ENCODE assay signal across 1 cellular context in genomic region chr10:71964669-71965515, GRCh38.
A peak's percentile ranks its signal among the peaks of the same experiment; 100 is the strongest.
TF ChIP-seq lines count a peak whose summit lies in the region.

No MANE protein-coding gene starts in this region.

TF ChIP-seq in HepG2, 621 proteins besides CTCF, POLR2A, EP300 and RAD21 (continued from another document and continues in another):
- TF ChIP-seq REXO4 (CRISPR knock-in tag; IDR thresholded peaks at IDR 0.05; ENCODE audit: borderline replicate concordance) (no peak), HMGA1 (CRISPR knock-in tag; conservative IDR thresholded peaks at IDR 0.05) (no peak), TEF (CRISPR knock-in tag; IDR thresholded peaks at IDR 0.05) (no peak), ZNF362 (CRISPR knock-in tag; IDR thresholded peaks at IDR 0.05; ENCODE audit: borderline replicate concordance) (0 out of 2 replicates have a peak, but pooled peaks have one; percentile 9), BRF2 (CRISPR knock-in tag; IDR thresholded peaks at IDR 0.05) (no peak), FOXA1 (IDR thresholded peaks at IDR 0.05) (no peak), FOXA1 (CRISPR knock-in tag; IDR thresholded peaks at IDR 0.05) (0 out of 2 replicates have a peak, but pooled peaks have one; percentile 12), SAFB2 (CRISPR knock-in tag; IDR thresholded peaks at IDR 0.05; ENCODE audit: borderline replicate concordance, low read depth) (no peak), TFE3 (CRISPR knock-in tag; IDR thresholded peaks at IDR 0.05) (no peak), ZFAT (CRISPR knock-in tag; conservative IDR thresholded peaks at IDR 0.05) (no peak), TBP (CRISPR knock-in tag; IDR thresholded peaks at IDR 0.05) (no peak), PRPF4 (IDR thresholded peaks at IDR 0.05; ENCODE audit: low read depth, low read length, poor library complexity, severe bottlenecking) (no peak), MLLT10 (CRISPR knock-in tag; IDR thresholded peaks at IDR 0.05) (no peak), GATAD2A (CRISPR knock-in tag; IDR thresholded peaks at IDR 0.05) (no peak), ZNF552 (CRISPR knock-in tag; IDR thresholded peaks at IDR 0.05; ENCODE audit: borderline replicate concordance) (no peak), KDM1A (CRISPR knock-in tag; IDR thresholded peaks at IDR 0.05) (no peak), ESRRA (CRISPR knock-in tag; IDR thresholded peaks at IDR 0.05; ENCODE audit: low read depth) (no peak), ZNF263 (CRISPR knock-in tag; IDR thresholded peaks at IDR 0.05) (no peak), RCOR2 (CRISPR knock-in tag; IDR thresholded peaks at IDR 0.05) (no peak), YY1 (IDR thresholded peaks at IDR 0.05; ENCODE audit: insufficient read depth, insufficient replicate concordance, low read depth, low read length) (no peak), WIZ (CRISPR knock-in tag; IDR thresholded peaks at IDR 0.05) (peak; percentile 78; the same call in 1 of the 2 replicates), SCMH1 (CRISPR knock-in tag; IDR thresholded peaks at IDR 0.05; ENCODE audit: borderline replicate concordance) (no peak), RFX3 (CRISPR knock-in tag; IDR thresholded peaks at IDR 0.05) (no peak), SETDB1 (CRISPR knock-in tag; IDR thresholded peaks at IDR 0.05; ENCODE audit: borderline replicate concordance) (no peak), NR1H2 (CRISPR knock-in tag; IDR thresholded peaks at IDR 0.05; ENCODE audit: borderline replicate concordance, low read depth) (0 out of 2 replicates have a peak, but pooled peaks have one; percentile 29), SALL2 (CRISPR knock-in tag; IDR thresholded peaks at IDR 0.05) (no peak), ZNF317 (CRISPR knock-in tag; IDR thresholded peaks at IDR 0.05) (no peak), DR1 (CRISPR knock-in tag; IDR thresholded peaks at IDR 0.05) (0 out of 2 replicates have a peak, but pooled peaks have one; percentile 19), KLF13 (CRISPR knock-in tag; IDR thresholded peaks at IDR 0.05) (no peak), SMAD1 (CRISPR knock-in tag; IDR thresholded peaks at IDR 0.05; ENCODE audit: borderline replicate concordance, low read depth) (0 out of 2 replicates have a peak, but pooled peaks have one; percentile 33), ZNF83 (CRISPR knock-in tag; IDR thresholded peaks at IDR 0.05; ENCODE audit: borderline replicate concordance) (no peak), ISL2 (CRISPR knock-in tag; IDR thresholded peaks at IDR 0.05) (no peak), DPF2 (CRISPR knock-in tag; IDR thresholded peaks at IDR 0.05; ENCODE audit: borderline replicate concordance, low read depth) (no peak), SMC3 (IDR thresholded peaks at IDR 0.05; ENCODE audit: low read length) (no peak), ZBTB7A (CRISPR knock-in tag; IDR thresholded peaks at IDR 0.05) (0 out of 2 replicates have a peak, but pooled peaks have one; percentile 40), KMT2B (CRISPR knock-in tag; IDR thresholded peaks at IDR 0.05) (no peak), IRF2 (CRISPR knock-in tag; IDR thresholded peaks at IDR 0.05) (no peak), HNRNPK (IDR thresholded peaks at IDR 0.05; ENCODE audit: low read depth, low read length, poor library complexity, severe bottlenecking) (no peak), ZNF468 (CRISPR knock-in tag; IDR thresholded peaks at IDR 0.05) (no peak), GLI4 (CRISPR knock-in tag; IDR thresholded peaks at IDR 0.05; ENCODE audit: borderline replicate concordance) (no peak; the same call in 1 of the 2 replicates), NCOR1 (IDR thresholded peaks at IDR 0.05; ENCODE audit: borderline replicate concordance, low read length) (no peak), CHD2 (IDR thresholded peaks at IDR 0.05; ENCODE audit: low read depth, low read length) (no peak), REL (CRISPR knock-in tag; conservative IDR thresholded peaks at IDR 0.05) (peak; percentile 78; the same call in 1 of the 2 replicates), SKI (IDR thresholded peaks at IDR 0.05; ENCODE audit: partially characterized antibody) (no peak), ZNF432 (CRISPR knock-in tag; IDR thresholded peaks at IDR 0.05; ENCODE audit: borderline replicate concordance) (no peak), MAF1 (CRISPR knock-in tag; IDR thresholded peaks at IDR 0.05; ENCODE audit: borderline replicate concordance) (no peak), TSC22D2 (CRISPR knock-in tag; IDR thresholded peaks at IDR 0.05; ENCODE audit: borderline replicate concordance) (no peak), PRMT3 (CRISPR knock-in tag; IDR thresholded peaks at IDR 0.05; ENCODE audit: borderline replicate concordance, low read depth) (no peak), ZMYM4 (CRISPR knock-in tag; IDR thresholded peaks at IDR 0.05) (no peak), ZNF160 (CRISPR knock-in tag; IDR thresholded peaks at IDR 0.05) (peak; percentile 50; the same call in 1 of the 2 replicates), ZNF12 (CRISPR knock-in tag; IDR thresholded peaks at IDR 0.05) (no peak), POLR2G (IDR thresholded peaks at IDR 0.05; ENCODE audit: low read depth, low read length) (no peak), PHB2 (IDR thresholded peaks at IDR 0.05; ENCODE audit: partially characterized antibody) (no peak), MEIS1 (CRISPR knock-in tag; IDR thresholded peaks at IDR 0.05; ENCODE audit: borderline replicate concordance) (0 out of 2 replicates have a peak, but pooled peaks have one; percentile 21), SRY (CRISPR knock-in tag; IDR thresholded peaks at IDR 0.05) (no peak)
- TF ChIP-seq, protein P1, sequence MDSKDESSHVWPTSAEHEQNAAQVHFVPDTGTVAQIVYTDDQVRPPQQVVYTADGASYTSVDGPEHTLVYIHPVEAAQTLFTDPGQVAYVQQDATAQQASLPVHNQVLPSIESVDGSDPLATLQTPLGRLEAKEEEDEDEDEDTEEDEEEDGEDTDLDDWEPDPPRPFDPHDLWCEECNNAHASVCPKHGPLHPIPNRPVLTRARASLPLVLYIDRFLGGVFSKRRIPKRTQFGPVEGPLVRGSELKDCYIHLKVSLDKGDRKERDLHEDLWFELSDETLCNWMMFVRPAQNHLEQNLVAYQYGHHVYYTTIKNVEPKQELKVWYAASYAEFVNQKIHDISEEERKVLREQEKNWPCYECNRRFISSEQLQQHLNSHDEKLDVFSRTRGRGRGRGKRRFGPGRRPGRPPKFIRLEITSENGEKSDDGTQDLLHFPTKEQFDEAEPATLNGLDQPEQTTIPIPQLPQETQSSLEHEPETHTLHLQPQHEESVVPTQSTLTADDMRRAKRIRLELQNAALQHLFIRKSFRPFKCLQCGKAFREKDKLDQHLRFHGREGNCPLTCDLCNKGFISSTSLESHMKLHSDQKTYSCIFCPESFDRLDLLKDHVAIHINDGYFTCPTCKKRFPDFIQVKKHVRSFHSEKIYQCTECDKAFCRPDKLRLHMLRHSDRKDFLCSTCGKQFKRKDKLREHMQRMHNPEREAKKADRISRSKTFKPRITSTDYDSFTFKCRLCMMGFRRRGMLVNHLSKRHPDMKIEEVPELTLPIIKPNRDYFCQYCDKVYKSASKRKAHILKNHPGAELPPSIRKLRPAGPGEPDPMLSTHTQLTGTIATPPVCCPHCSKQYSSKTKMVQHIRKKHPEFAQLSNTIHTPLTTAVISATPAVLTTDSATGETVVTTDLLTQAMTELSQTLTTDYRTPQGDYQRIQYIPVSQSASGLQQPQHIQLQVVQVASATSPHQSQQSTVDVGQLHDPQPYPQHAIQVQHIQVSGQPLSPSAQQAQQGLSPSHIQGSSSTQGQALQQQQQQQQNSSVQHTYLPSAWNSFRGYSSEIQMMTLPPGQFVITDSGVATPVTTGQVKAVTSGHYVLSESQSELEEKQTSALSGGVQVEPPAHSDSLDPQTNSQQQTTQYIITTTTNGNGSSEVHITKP (CRISPR knock-in tag; IDR thresholded peaks at IDR 0.05; ENCODE audit: low read depth): no peak
- TF ChIP-seq, protein P2, sequence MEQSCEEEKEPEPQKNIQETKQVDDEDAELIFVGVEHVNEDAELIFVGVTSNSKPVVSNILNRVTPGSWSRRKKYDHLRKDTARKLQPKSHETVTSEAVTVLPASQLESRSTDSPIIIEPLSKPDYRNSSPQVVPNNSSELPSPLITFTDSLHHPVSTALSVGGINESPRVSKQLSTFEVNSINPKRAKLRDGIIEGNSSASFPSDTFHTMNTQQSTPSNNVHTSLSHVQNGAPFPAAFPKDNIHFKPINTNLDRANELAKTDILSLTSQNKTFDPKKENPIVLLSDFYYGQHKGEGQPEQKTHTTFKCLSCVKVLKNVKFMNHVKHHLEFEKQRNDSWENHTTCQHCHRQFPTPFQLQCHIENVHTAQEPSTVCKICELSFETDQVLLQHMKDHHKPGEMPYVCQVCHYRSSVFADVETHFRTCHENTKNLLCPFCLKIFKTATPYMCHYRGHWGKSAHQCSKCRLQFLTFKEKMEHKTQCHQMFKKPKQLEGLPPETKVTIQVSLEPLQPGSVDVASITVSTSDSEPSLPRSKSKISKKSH (CRISPR knock-in tag; IDR thresholded peaks at IDR 0.05; ENCODE audit: borderline replicate concordance): 0 out of 2 replicates have a peak, but pooled peaks have one; percentile 16
- TF ChIP-seq, protein P3, sequence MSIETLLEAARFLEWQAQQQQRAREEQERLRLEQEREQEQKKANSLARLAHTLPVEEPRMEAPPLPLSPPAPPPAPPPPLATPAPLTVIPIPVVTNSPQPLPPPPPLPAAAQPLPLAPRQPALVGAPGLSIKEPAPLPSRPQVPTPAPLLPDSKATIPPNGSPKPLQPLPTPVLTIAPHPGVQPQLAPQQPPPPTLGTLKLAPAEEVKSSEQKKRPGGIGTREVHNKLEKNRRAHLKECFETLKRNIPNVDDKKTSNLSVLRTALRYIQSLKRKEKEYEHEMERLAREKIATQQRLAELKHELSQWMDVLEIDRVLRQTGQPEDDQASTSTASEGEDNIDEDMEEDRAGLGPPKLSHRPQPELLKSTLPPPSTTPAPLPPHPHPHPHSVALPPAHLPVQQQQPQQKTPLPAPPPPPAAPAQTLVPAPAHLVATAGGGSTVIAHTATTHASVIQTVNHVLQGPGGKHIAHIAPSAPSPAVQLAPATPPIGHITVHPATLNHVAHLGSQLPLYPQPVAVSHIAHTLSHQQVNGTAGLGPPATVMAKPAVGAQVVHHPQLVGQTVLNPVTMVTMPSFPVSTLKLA (IDR thresholded peaks at IDR 0.05): 0 out of 2 replicates have a peak, but pooled peaks have one; percentile 8
- TF ChIP-seq, protein P4, sequence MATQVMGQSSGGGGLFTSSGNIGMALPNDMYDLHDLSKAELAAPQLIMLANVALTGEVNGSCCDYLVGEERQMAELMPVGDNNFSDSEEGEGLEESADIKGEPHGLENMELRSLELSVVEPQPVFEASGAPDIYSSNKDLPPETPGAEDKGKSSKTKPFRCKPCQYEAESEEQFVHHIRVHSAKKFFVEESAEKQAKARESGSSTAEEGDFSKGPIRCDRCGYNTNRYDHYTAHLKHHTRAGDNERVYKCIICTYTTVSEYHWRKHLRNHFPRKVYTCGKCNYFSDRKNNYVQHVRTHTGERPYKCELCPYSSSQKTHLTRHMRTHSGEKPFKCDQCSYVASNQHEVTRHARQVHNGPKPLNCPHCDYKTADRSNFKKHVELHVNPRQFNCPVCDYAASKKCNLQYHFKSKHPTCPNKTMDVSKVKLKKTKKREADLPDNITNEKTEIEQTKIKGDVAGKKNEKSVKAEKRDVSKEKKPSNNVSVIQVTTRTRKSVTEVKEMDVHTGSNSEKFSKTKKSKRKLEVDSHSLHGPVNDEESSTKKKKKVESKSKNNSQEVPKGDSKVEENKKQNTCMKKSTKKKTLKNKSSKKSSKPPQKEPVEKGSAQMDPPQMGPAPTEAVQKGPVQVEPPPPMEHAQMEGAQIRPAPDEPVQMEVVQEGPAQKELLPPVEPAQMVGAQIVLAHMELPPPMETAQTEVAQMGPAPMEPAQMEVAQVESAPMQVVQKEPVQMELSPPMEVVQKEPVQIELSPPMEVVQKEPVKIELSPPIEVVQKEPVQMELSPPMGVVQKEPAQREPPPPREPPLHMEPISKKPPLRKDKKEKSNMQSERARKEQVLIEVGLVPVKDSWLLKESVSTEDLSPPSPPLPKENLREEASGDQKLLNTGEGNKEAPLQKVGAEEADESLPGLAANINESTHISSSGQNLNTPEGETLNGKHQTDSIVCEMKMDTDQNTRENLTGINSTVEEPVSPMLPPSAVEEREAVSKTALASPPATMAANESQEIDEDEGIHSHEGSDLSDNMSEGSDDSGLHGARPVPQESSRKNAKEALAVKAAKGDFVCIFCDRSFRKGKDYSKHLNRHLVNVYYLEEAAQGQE (IDR thresholded peaks at IDR 0.05; ENCODE audit: borderline replicate concordance in 1 of 2, low read depth in 1 of 2, low read length in 2 of 2): no peak
